In the genomic region with DNA sequence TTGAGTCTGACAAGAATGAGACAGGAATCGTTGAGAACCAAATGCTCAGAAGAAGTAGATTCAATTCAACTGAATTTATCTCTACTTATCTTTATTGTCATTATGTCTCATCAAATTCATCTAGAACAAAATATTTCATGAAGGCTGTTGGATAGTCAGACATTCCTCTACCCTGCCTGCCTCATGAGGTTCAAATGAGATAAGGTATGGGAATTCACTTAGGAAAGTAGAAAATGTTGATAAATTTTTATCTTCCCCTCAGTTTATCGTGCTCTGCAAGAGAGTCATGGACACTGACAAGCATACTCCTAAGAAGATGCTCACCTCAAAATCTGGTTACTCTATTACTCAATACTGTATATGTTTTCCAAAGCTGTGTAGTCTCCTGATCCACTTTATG, we compare ENCODE assay signal across 19 cellular contexts.
DNase-seq lines count a peak whose midpoint lies in the region; ATAC-seq and TF ChIP-seq lines count a peak whose summit lies in the region.
"Had no signal": no experiment of that assay in that cellular context is flagged by ENCODE, and none has a peak within 500 bp of the region (broad histone marks: within the 10 kb centered on the region; RNA-seq: fewer than 3 reads in every experiment).

No MANE protein-coding gene starts in this region.

- BruUV-seq in HCT116 (replicated peaks; lab: Mats Ljungman, UMichigan): no TSS peak

- H3K36me3 Mint-ChIP-seq in activated CD8-positive, alpha-beta memory T cell treated with anti-CD3 and anti-CD28 coated beads, Interleukin-2, amount 10 ng/mL, durations not matched to agents 7 days and 5 days: no peaks in the 10 kb centered on the region

- no peak for TF ChIP-seq POLR2A in HCT116 (IDR thresholded peaks at IDR 0.05; ENCODE audit: borderline replicate concordance, extremely low read depth, insufficient read depth, insufficient read length)

- H3K9me3 Mint-ChIP-seq in activated CD8-positive, alpha-beta memory T cell treated with anti-CD3 and anti-CD28 coated beads, Interleukin-2, amount 10 ng/mL, durations not matched to agents 7 days and 5 days (ENCODE audit: low read depth): no peaks in the 10 kb centered on the region
- H3K9me3 Mint-ChIP-seq: CD4-positive, alpha-beta T cell had no signal

- POLR2A ChIA-PET in HCT116 (lab: Charles Lee): no interaction called here

- in situ Hi-C loops in brain microvascular endothelial cell (cut with HindIII; ENCODE audit: low pct_ligation_motif_present, low sequenced_read_pairs): no loop called here

- H3K9ac ChIP-seq in HCT116 (ENCODE audit: low read length) (no peak overlapping the region; the same call in 1 of the 2 replicates), smooth muscle cell (ENCODE audit: low read depth) (no peak overlapping the region), MM.1S (ENCODE audit: low read length) (no peak overlapping the region)
- H3K9ac ChIP-seq: BLaER1 treated with 17β-estradiol and CSF1 and Interleukin-3, amounts not matched to agents 10 nM and 100 nM had no signal

- no peak for TF ChIP-seq CTCF in HCT116 (IDR thresholded peaks at IDR 0.05 in 2 of 3, conservative IDR thresholded peaks at IDR 0.05 in 1 of 3; ENCODE audit: borderline replicate concordance in 1 of 3, insufficient read depth in 1 of 3, low read depth in 2 of 3, low read length in 2 of 3)
- no peak for TF ChIP-seq CTCF in brain microvascular endothelial cell (IDR thresholded peaks at IDR 0.05; ENCODE audit: low read depth, low read length, missing control alignments)
- TF ChIP-seq CTCF in smooth muscle cell (IDR thresholded peaks at IDR 0.05; ENCODE audit: borderline replicate concordance, insufficient read depth, poor library complexity, severe bottlenecking): no peak
- TF ChIP-seq CTCF in MM.1S (IDR thresholded peaks at IDR 0.05; ENCODE audit: low read length): no peak

- intact Hi-C loops in HCT116 (cut with micrococcal nuclease): no loop called here

- TF ChIP-seq RAD21 in HCT116 (IDR thresholded peaks at IDR 0.05; ENCODE audit: low read depth): no peak

- H3K79me2 ChIP-seq in HCT116 (ENCODE audit: insufficient read depth, low read length) (no peaks in the 10 kb centered on the region), smooth muscle cell (ENCODE audit: low read depth) (no peaks in the 10 kb centered on the region), MM.1S (ENCODE audit: low read length) (no peaks in the 10 kb centered on the region)

- H3K36me3 ChIP-seq in HCT116 (ENCODE audit: control insufficient read depth in 1 of 2, insufficient read depth in 2 of 2, low read length in 2 of 2) (peaks cover 0 to 9% of the 10 kb centered on the region in 2 experiments; a peak in 1 of 4 replicates), SJSA1 (no peaks in the 10 kb centered on the region), brain microvascular endothelial cell (replicated peaks) (no peaks in the 10 kb centered on the region), smooth muscle cell (ENCODE audit: low read depth) (no peaks in the 10 kb centered on the region), MM.1S (replicated peaks; ENCODE audit: insufficient read depth, low read length) (no peaks in the 10 kb centered on the region)
- H3K36me3 ChIP-seq: BLaER1 treated with 17β-estradiol and CSF1 and Interleukin-3, amounts not matched to agents 10 nM and 100 nM had no signal

- CTCF ChIA-PET in HCT116 (lab: Charles Lee): no interaction called here
- CTCF ChIA-PET in activated CD8-positive, alpha-beta memory T cell treated with anti-CD3 and anti-CD28 coated beads, Interleukin-2, amount 10 ng/mL, durations not matched to agents 7 days and 5 days (lab: Charles Lee): no interaction called here

- H3K9me2 ChIP-seq in HCT116 (ENCODE audit: insufficient read depth) (no peaks in the 10 kb centered on the region), MM.1S (replicated peaks; ENCODE audit: insufficient read depth, low read length) (no peaks in the 10 kb centered on the region)

- H3K27ac Mint-ChIP-seq in activated CD8-positive, alpha-beta memory T cell treated with anti-CD3 and anti-CD28 coated beads, Interleukin-2, amount 10 ng/mL, durations not matched to agents 7 days and 5 days: no peak overlapping the region
- H3K27ac Mint-ChIP-seq: CD4-positive, alpha-beta T cell had no signal

- no peaks in the 10 kb centered on the region for H4K20me1 ChIP-seq in HCT116 (ENCODE audit: insufficient read depth)
- H4K20me1 ChIP-seq in smooth muscle cell (ENCODE audit: low read depth): no peaks in the 10 kb centered on the region
- no peaks in the 10 kb centered on the region for H4K20me1 ChIP-seq in MM.1S (ENCODE audit: insufficient read depth, low read length)
- H4K20me1 ChIP-seq: BLaER1 treated with 17β-estradiol and CSF1 and Interleukin-3, amounts not matched to agents 10 nM and 100 nM had no signal

- H3K9me3 ChIP-seq in HCT116 (ENCODE audit: control insufficient read depth in 1 of 2, insufficient read depth in 1 of 2, low read depth in 1 of 2, low read length in 2 of 2) (no peaks in the 10 kb centered on the region), SJSA1 (replicated peaks) (no peaks in the 10 kb centered on the region), smooth muscle cell (replicated peaks; ENCODE audit: low read depth) (no peaks in the 10 kb centered on the region), MM.1S (replicated peaks; ENCODE audit: insufficient read depth, low read length) (no peaks in the 10 kb centered on the region)
- H3K9me3 ChIP-seq: BLaER1 treated with 17β-estradiol and CSF1 and Interleukin-3, amounts not matched to agents 10 nM and 100 nM had no signal

- H3K27me3 ChIP-seq in HCT116 (ENCODE audit: insufficient read depth, low read length) (no peaks in the 10 kb centered on the region), SJSA1 (replicated peaks) (no peaks in the 10 kb centered on the region), brain microvascular endothelial cell (replicated peaks) (no peaks in the 10 kb centered on the region), smooth muscle cell (ENCODE audit: low read depth) (no peaks in the 10 kb centered on the region), MM.1S (replicated peaks; ENCODE audit: insufficient read depth, low read length) (no peaks in the 10 kb centered on the region)
- H3K27me3 ChIP-seq: BLaER1 treated with 17β-estradiol and CSF1 and Interleukin-3, amounts not matched to agents 10 nM and 100 nM had no signal

- ATAC-seq in HCT116: no peak
- ATAC-seq in activated CD8-positive, alpha-beta memory T cell treated with anti-CD3 and anti-CD28 coated beads, Interleukin-2, amount 10 ng/mL, durations not matched to agents 7 days and 5 days: no peak
- ATAC-seq: HepG2, Panc1 had no signal

- H3K4me2 ChIP-seq in HCT116 (ENCODE audit: low read length): no peak overlapping the region
- no peak overlapping the region for H3K4me2 ChIP-seq in smooth muscle cell
- no peak overlapping the region for H3K4me2 ChIP-seq in MM.1S (ENCODE audit: low read depth, low read length)

- DNase-seq in HCT116 (ENCODE audit: low read depth, low spot score) (no peak), SJSA1 (ENCODE audit: low read depth in 1 of 2, low spot score in 2 of 2) (no peak), brain microvascular endothelial cell (peak; percentile 55), smooth muscle cell (lab: John Stamatoyannopoulos, UW; ENCODE audit: unreplicated experiment) (no peak), MM.1S (no peak)
- no peak for DNase-seq in stimulated activated CD4-positive, alpha-beta T cell treated with anti-CD3 and anti-CD28 coated beads, Interleukin-4, amount 100 ng/mL, for 1 hour
- no peak for DNase-seq in activated CD8-positive, alpha-beta memory T cell treated with anti-CD3 and anti-CD28 coated beads, Interleukin-2, amount 10 ng/mL, durations not matched to agents 7 days and 5 days
- DNase-seq: AML-193; CD4-positive, alpha-beta T cell; KBM-7; NCI-H1105 treated with DMSO at 0.1 percent for 48 hours; NCI-H146; NCI-H2029; NCI-H526 treated with DMSO at 0.1 percent for 48 hours; SHP77 had no signal

- H3K27ac ChIP-seq in HCT116 (ENCODE audit: low read depth, low read length): peak overlapping the region; percentile 92; the same call in 1 of the 2 replicates
- peak overlapping the region; percentile 98 for H3K27ac ChIP-seq in SJSA1
- peak overlapping the region; percentile 98 for H3K27ac ChIP-seq in brain microvascular endothelial cell
- peak overlapping the region; percentile 93 for H3K27ac ChIP-seq in smooth muscle cell (ENCODE audit: low read depth)
- no peak overlapping the region for H3K27ac ChIP-seq in MM.1S (ENCODE audit: low read length)
- H3K27ac ChIP-seq: RWPE1 had no signal

- H3K27me3 Mint-ChIP-seq in activated CD8-positive, alpha-beta memory T cell treated with anti-CD3 and anti-CD28 coated beads, Interleukin-2, amount 10 ng/mL, durations not matched to agents 7 days and 5 days: no peaks in the 10 kb centered on the region
- H3K27me3 Mint-ChIP-seq: CD4-positive, alpha-beta T cell had no signal

- WGBS in smooth muscle cell (ENCODE audit: low lambda C conversion rate): 85% methylated on average over 2 of the region's 2 CpGs

- H2AFZ ChIP-seq in HCT116 (ENCODE audit: low read depth, low read length, poor library complexity, severe bottlenecking) (no peak overlapping the region), smooth muscle cell (ENCODE audit: low read depth) (no peak overlapping the region), MM.1S (ENCODE audit: low read length) (no peak overlapping the region)

- H3K4me1 Mint-ChIP-seq in activated CD8-positive, alpha-beta memory T cell treated with anti-CD3 and anti-CD28 coated beads, Interleukin-2, amount 10 ng/mL, durations not matched to agents 7 days and 5 days: no peaks in the 10 kb centered on the region

- H3K4me3 ChIP-seq in HCT116 (replicated peaks in 1 of 2; ENCODE audit: low read depth in 1 of 2, low read length in 2 of 2) (no peak overlapping the region), SJSA1 (no peak overlapping the region), brain microvascular endothelial cell (ENCODE audit: low read depth, low read length) (no peak overlapping the region), smooth muscle cell (no peak overlapping the region), MM.1S (ENCODE audit: low read length) (no peak overlapping the region)
- H3K4me3 ChIP-seq: BLaER1 treated with 17β-estradiol and CSF1 and Interleukin-3, amounts not matched to agents 10 nM and 100 nM had no signal

- no peak overlapping the region for H3K4me3 Mint-ChIP-seq in activated CD8-positive, alpha-beta memory T cell treated with anti-CD3 and anti-CD28 coated beads, Interleukin-2, amount 10 ng/mL, durations not matched to agents 7 days and 5 days
- H3K4me3 Mint-ChIP-seq: CD4-positive, alpha-beta T cell had no signal

- H3K4me1 ChIP-seq in HCT116 (ENCODE audit: control insufficient read depth in 1 of 2, insufficient read depth in 2 of 2, low read length in 2 of 2) (peaks cover 25 to 56% of the 10 kb centered on the region in 2 experiments), SJSA1 (replicated peaks) (peaks cover 20% of the 10 kb centered on the region), smooth muscle cell (ENCODE audit: low read depth) (peaks cover 22% of the 10 kb centered on the region), MM.1S (ENCODE audit: low read length) (0 out of 2 replicates have a peak, but pooled peaks cover under 1% of the 10 kb centered on the region)

- RAD21 ChIA-PET in HCT116 (lab: Charles Lee; ENCODE audit: low non-redundant PET in 1 of 2, low total read pairs in 2 of 2, uncharacterized antibody in 2 of 2, unreplicated experiment in 2 of 2): no interaction called here

- H3F3A ChIP-seq in smooth muscle cell (ENCODE audit: low read depth) (peaks cover 14% of the 10 kb centered on the region), MM.1S (ENCODE audit: insufficient read depth, low read length) (no peaks in the 10 kb centered on the region)
